8 cellular contexts compared by ENCODE assay signal in genomic region chr9:37485389-37486255, GRCh38. TPM values are rescaled to one million over a fixed set of nuclear protein-coding genes. Genes with fewer than 3 reads are reported as not detected.
DNase-seq lines count a peak whose midpoint lies in the region; ATAC-seq and TF ChIP-seq lines count a peak whose summit lies in the region.

Gene POLR1E, plus strand, starts transcription at chr9:37485948. Its CDS starts 100 bp downstream, at chr9:37486048.

- H3K36me3 ChIP-seq in spleen = peaks cover 0 to 31% (median 15%) of the 10 kb centered on the region in 6 donors

- peaks cover 15 to 47% (median 30%) of the 10 kb centered on the region in 6 donors for H3K4me1 ChIP-seq in spleen

- CTCF ChIA-PET in activated B cell treated with CpG ODN at 0.5 μM for 24 hours (lab: Charles Lee) = no interaction called here

- H3K4me1 Mint-ChIP-seq in activated B cell treated with CpG ODN at 0.5 μM for 24 hours = peaks cover 31% of the 10 kb centered on the region

- no peaks in the 10 kb centered on the region for H3K9me3 ChIP-seq in spleen

- TF ChIP-seq POLR2A in spleen (IDR thresholded peaks at IDR 0.05) = peak in 2 of 3 donors; percentile 24 to 51

- H3K4me3 ChIP-seq in AG09309 (ENCODE audit: control insufficient read depth, low read depth, low read length) (peak within 1 kb of the TSS; percentile 92), spleen (peak within 1 kb of the TSS; percentile 56 to 93 (median 73))

- peak within 1 kb of the TSS; percentile 85 for H3K27ac Mint-ChIP-seq in activated B cell treated with CpG ODN at 0.5 μM for 24 hours

- H3K9me3 Mint-ChIP-seq in activated B cell treated with CpG ODN at 0.5 μM for 24 hours = no peaks in the 10 kb centered on the region

- DNase-seq in AG09309 (ENCODE audit: low read depth) = no peak
- DNase-seq in NCI-H345 (lab: John Stamatoyannopoulos, UW) = peak; percentile 96
- peak; percentile 99 for DNase-seq in activated B cell treated with CpG ODN at 0.5 μM for 24 hours
- DNase-seq in caudate nucleus (lab: John Stamatoyannopoulos, UW) = peak in 60 of 61 donors; percentile 23 to 96 (median 85)
- peak; percentile 88 for DNase-seq in inferior parietal cortex (ENCODE audit: extremely low spot score)
- DNase-seq in spleen = peak; percentile 99

- no peak for TF ChIP-seq CTCF in AG09309 (IDR thresholded peaks at IDR 0.05; ENCODE audit: control insufficient read depth, insufficient read depth, low read depth, low read length, missing control alignments)
- TF ChIP-seq CTCF in activated B cell treated with CpG ODN at 0.5 μM for 24 hours (IDR thresholded peaks at IDR 0.05) = no peak
- TF ChIP-seq CTCF in spleen (IDR thresholded peaks at IDR 0.05 in 8 of 11, conservative IDR thresholded peaks at IDR 0.05 in 3 of 11) = peak in 2 of 11 experiments; percentile 15 to 28

- POLR2A ChIA-PET in activated B cell treated with CpG ODN at 0.5 μM for 24 hours (lab: Charles Lee) = interaction anchor here (0.6 to 1.8 kb wide), 17 partner anchors 20 to 452 kb away, joined by 3 to 25 read pairs (median 3); partner anchors contain the start of genes PAX5, TOMM5 and ZBTB5

- peaks cover 0 to 9% (median 0%) of the 10 kb centered on the region in 7 donors for H3K27me3 ChIP-seq in spleen (replicated peaks in 1 of 7)

- H3K27ac ChIP-seq in caudate nucleus (ENCODE audit: low read depth, low read length) = peak within 1 kb of the TSS; percentile 29
- peak within 1 kb of the TSS in 7 of 8 donors; percentile 64 to 88 (median 77) for H3K27ac ChIP-seq in spleen

- peaks cover 39% of the 10 kb centered on the region for H3K36me3 Mint-ChIP-seq in activated B cell treated with CpG ODN at 0.5 μM for 24 hours (ENCODE audit: low read depth)

- H3K4me3 Mint-ChIP-seq in activated B cell treated with CpG ODN at 0.5 μM for 24 hours = peak within 1 kb of the TSS; percentile 92

- 3 to 13% (median 5%) methylated on average over 29 to 56 of the region's 56 CpGs for WGBS in spleen, 5 donors

- H3K27me3 Mint-ChIP-seq in activated B cell treated with CpG ODN at 0.5 μM for 24 hours = no peaks in the 10 kb centered on the region

- peak; percentile 98 for ATAC-seq in GM19023 (IDR thresholded peaks at IDR 0.05; ENCODE audit: unreplicated experiment)
- peak; percentile 94 for ATAC-seq in HG03196 (IDR thresholded peaks at IDR 0.05; ENCODE audit: unreplicated experiment)
- peak; percentile 98 for ATAC-seq in activated B cell treated with CpG ODN at 0.5 μM for 24 hours (ENCODE audit: low read depth)

- intact Hi-C loops in activated B cell treated with CpG ODN at 0.5 μM for 24 hours (cut with micrococcal nuclease) (loop anchor here (1.0 to 10.0 kb wide), 11 partner anchors 19 to 721 kb away; partner anchors contain the start of genes EXOSC3, FBXO10, GRHPR and PAX5), spleen (cut with DNase I; ENCODE audit: low total_unique reads) (loop anchor here (10.0 kb wide), 1 partner anchor 109 kb away; the partner anchor contains the start of gene TOMM5)

RNA-seq across cellular contexts. Expression of gene POLR1E, which starts in this region (rescaled TPM):
- total RNA-seq in activated B cell treated with CpG ODN at 0.5 μM for 24 hours (45.4 and 46.3 TPM in 2 replicates), spleen (10 to 100 TPM; 14.4 to 21.0 (median 18.5) TPM)
- polyA plus RNA-seq in spleen = 10 to 100 TPM; 14.6 to 18.0 (median 15.4) TPM
